Comparison of ENCODE assay signal across 25 cellular contexts in the genomic region with DNA sequence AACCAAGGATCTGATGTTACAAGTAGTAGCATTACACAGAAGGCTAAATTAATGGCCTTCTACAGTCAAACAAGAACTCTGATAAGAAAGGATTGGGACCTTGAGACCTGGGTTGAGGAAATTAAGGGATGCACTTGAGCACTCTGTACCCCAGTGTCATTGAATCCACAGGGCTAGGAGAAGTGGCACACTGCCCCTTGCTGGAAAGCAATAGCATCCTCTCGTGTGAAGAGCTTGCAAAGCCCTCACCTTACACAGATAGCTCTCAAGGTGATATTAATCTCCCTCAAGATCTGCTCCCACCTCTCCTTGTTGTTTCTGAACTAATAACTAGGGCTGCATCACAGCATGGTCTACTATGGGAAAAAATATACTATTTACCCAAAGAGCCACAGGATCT. TPM values are rescaled to one million over a fixed set of nuclear protein-coding genes. Genes with fewer than 3 reads are reported as not detected.
"Had no signal": no experiment of that assay in that cellular context is flagged by ENCODE, and none has a peak within 500 bp of the region (broad histone marks: within the 10 kb centered on the region; RNA-seq: fewer than 3 reads in every experiment).

No MANE protein-coding gene starts in this region.

- H3K4me1 ChIP-seq: heart left ventricle, psoas muscle, right lobe of liver, spleen, testis, tibial nerve, upper lobe of right lung had no signal

- H3K9me3 ChIP-seq: heart left ventricle, neutrophil, psoas muscle, right lobe of liver, testis, tibial nerve, upper lobe of right lung had no signal

- H3K27ac ChIP-seq: coronary artery, heart left ventricle, neutrophil, psoas muscle, right lobe of liver, spleen, testis, tibial nerve, upper lobe of right lung had no signal

- H3K27me3 ChIP-seq: heart left ventricle, neutrophil, right lobe of liver, spleen, testis, tibial nerve, upper lobe of right lung had no signal

- H3K36me3 ChIP-seq: heart left ventricle, neutrophil, right lobe of liver, spleen, tibial nerve, upper lobe of right lung had no signal

- DNase-seq: effector CD4-positive, alpha-beta T cell; heart left ventricle; hypothalamus; naive thymus-derived CD4-positive, alpha-beta T cell; nephron progenitor cell; psoas muscle; retina; right lobe of liver; spleen; stimulated activated CD4-positive, alpha-beta T cell treated with anti-CD3 and anti-CD28 coated beads, Interleukin-15, amount 100 ng/mL, for 24 hours; stimulated activated CD4-positive, alpha-beta T cell treated with anti-CD3 and anti-CD28 coated beads, Interleukin-1b, Interleukin-23, amount 100 ng/mL, for 48 hours; stimulated activated CD4-positive, alpha-beta T cell treated with anti-CD3 and anti-CD28 coated beads, Interleukin-4, amount 100 ng/mL, for 24 hours; stimulated activated naive CD8-positive, alpha-beta T cell treated with anti-CD3 and anti-CD28 coated beads, Interleukin-15, amount 100 ng/mL, for 72 hours; testis; upper lobe of right lung had no signal

- H3K4me3 ChIP-seq: coronary artery, heart left ventricle, psoas muscle, right lobe of liver, spleen, testis, tibial nerve, upper lobe of right lung had no signal

RNA-seq across cellular contexts. Expression of a gene that starts 26.5 kb away (rescaled TPM):
- total RNA-seq: dermis microvascular lymphatic vessel endothelial cell; fibroblast of lung; glomerular endothelial cell; lung microvascular endothelial cell; mesenteric fat pad; naive thymus-derived CD4-positive, alpha-beta T cell; osteoblast; subcutaneous adipose tissue had no signal
